In the genomic region with DNA sequence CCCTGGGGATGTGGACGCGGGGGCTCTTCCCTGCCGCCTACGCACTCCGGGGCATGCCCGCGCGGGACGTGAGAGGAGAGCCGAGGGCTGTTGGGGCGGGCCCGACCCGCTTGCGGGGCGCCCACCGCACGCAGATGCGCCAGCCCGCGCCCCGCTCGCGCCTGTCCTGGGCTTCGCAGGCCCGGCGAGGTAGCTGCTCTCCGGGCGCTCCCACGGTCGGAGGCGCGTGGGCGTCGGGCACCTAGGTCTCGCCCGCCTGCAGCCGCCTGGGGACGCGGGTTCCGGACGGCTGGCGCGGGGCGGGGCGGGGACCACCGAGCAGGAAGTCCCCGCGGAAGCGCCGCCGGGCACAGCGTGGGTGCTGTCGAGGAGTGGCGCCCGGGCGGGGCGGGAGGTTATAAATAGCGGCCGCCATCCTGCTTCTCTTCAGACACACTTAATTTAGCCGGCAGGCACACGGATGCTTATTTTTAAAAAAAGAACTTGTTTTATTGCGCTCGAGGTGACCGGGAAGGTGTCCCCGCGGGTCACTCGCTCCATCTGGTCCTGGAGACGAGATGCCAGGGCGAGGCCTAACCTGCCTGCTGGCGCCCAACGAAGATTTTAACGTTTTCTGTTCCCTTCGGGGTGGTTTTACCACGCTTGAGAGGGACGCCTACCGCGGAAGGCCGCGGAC, we compare ENCODE assay signal across 8 cellular contexts. TPM values are rescaled to one million over a fixed set of nuclear protein-coding genes. Genes with fewer than 3 reads are reported as not detected.
DNase-seq lines count a peak whose midpoint lies in the region; ATAC-seq and TF ChIP-seq lines count a peak whose summit lies in the region.

No MANE protein-coding gene starts in this region.

- TF ChIP-seq CTCF in AG10803 (conservative IDR thresholded peaks at IDR 0.05; ENCODE audit: low read length), result no peak
- TF ChIP-seq CTCF in gastroesophageal sphincter (IDR thresholded peaks at IDR 0.05), result no peak

- no peak overlapping the region for H3K27ac ChIP-seq in gastroesophageal sphincter
- H3K27ac ChIP-seq in skeletal muscle tissue (ENCODE audit: low read depth, low read length), result no peak overlapping the region

- ATAC-seq in GM19397 (IDR thresholded peaks at IDR 0.05; ENCODE audit: unreplicated experiment) (peak; percentile 69), HG03457 (IDR thresholded peaks at IDR 0.05; ENCODE audit: unreplicated experiment) (peak; percentile 48), gastroesophageal sphincter (no peak)

- H3K4me3 ChIP-seq in AG10803 (ENCODE audit: low read length), result peak overlapping the region; percentile 27
- H3K4me3 ChIP-seq in gastroesophageal sphincter, result peak overlapping the region; percentile 1 to 47
- H3K4me3 ChIP-seq in skeletal muscle tissue (ENCODE audit: low read length in 3 of 3), result peak overlapping the region in 2 of 3 donors; percentile 22 to 36

- no peak for TF ChIP-seq EP300 in gastroesophageal sphincter (IDR thresholded peaks at IDR 0.05)

- TF ChIP-seq POLR2A in gastroesophageal sphincter (IDR thresholded peaks at IDR 0.05), result no peak

- DNase-seq in AG10803 (ENCODE audit: low read depth) (no peak), hippocampal formation (lab: John Stamatoyannopoulos, UW) (no peak), NCI-H1048 (lab: John Stamatoyannopoulos, UW) (no peak)
- DNase-seq in activated CD8-positive, alpha-beta memory T cell treated with anti-CD3 and anti-CD28 coated beads, Interleukin-2, amount 50 U/mL, for 4 hours, result peak; percentile 73

- H3K9ac ChIP-seq in skeletal muscle tissue (ENCODE audit: low read depth in 1 of 3, low read length in 3 of 3), result no peak overlapping the region

- H3K4me1 ChIP-seq in gastroesophageal sphincter, result peaks cover 0 to 24% (median 10%) of the 10 kb centered on the region in 3 donors
- H3K4me1 ChIP-seq in skeletal muscle tissue (ENCODE audit: control insufficient read depth in 3 of 3, insufficient read depth in 3 of 3, low read length in 3 of 3), result peaks cover 0 to 8% (median 6%) of the 10 kb centered on the region in 3 donors

- H3K36me3 ChIP-seq in gastroesophageal sphincter (no peaks in the 10 kb centered on the region), skeletal muscle tissue (ENCODE audit: control insufficient read depth in 3 of 3, insufficient read depth in 3 of 3, low read length in 3 of 3) (no peaks in the 10 kb centered on the region)

- no peaks in the 10 kb centered on the region for H3K9me3 ChIP-seq in gastroesophageal sphincter
- no peaks in the 10 kb centered on the region for H3K9me3 ChIP-seq in skeletal muscle tissue (ENCODE audit: control insufficient read depth in 3 of 3, low read length in 3 of 3)

- H3K27me3 ChIP-seq in gastroesophageal sphincter (peaks cover 76% of the 10 kb centered on the region), skeletal muscle tissue (ENCODE audit: control insufficient read depth in 3 of 3, insufficient read depth in 3 of 3, low read length in 3 of 3) (peaks cover 61 to 66% (median 66%) of the 10 kb centered on the region in 3 donors)

- WGBS in gastroesophageal sphincter (ENCODE audit: low coverage in 1 of 2), 2 donors, result 13% methylated on average over 6 of the region's 79 CpGs; no CpG with 5 or more reads in 1 of the 2 donors

RNA-seq across cellular contexts. Expression of a gene that starts 0.6 kb away (rescaled TPM):
- total RNA-seq in gastroesophageal sphincter (under 1 TPM in 2 of 4 donors, not detected in 2; 0.04 to 0.07 TPM), skeletal muscle tissue (2.1 TPM)

RNA-seq across cellular contexts. Expression of a gene that starts 31.3 kb away (rescaled TPM):
- total RNA-seq in gastroesophageal sphincter (10 to 100 TPM in 1 of 4 donors, 1 to 10 TPM in 2, under 1 TPM in 1; 0.54 to 57.5 (median 5.6) TPM), skeletal muscle tissue (1.0 TPM)
